ENCODE assay signal across 9 cellular contexts in the genomic region with DNA sequence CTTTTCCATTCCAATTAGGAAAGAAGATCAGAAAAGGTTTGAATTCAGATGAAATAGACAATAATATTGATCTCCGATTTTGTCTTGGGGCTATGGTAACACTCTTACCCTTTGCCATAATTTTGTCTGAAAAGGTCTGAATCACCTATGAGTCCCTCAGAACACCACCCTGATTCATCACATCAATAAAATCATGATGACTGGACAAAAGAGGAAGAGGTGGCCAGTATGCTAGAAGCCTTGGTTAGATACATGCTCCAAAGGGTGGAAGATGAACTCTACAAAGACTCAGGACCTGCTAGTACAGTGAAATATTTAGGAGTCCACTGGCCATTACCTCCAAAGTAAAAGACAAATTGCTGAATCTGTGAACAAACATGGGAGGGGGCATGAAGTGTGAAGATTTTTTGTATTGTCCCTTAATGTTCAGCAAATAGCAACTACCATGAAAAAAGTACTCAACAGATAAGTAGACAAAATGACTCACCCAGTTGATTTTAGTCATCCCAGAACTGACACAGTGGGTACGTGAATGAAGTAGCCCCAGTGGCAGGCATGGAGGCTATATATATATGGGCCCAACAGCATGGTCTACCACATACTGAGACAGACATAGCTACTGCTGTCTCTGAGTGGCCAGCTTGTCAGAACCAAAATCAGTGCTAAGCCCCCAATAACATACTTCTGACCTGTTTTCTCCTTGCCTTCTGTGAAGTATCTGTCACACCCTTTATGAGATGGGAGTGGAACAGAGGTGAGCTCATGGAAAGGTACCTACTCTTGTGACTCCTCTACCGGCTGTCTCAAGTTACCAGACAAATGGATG. TPM values are rescaled to one million over a fixed set of nuclear protein-coding genes. Genes with fewer than 3 reads are reported as not detected.
DNase-seq lines count a peak whose midpoint lies in the region; ATAC-seq and TF ChIP-seq lines count a peak whose summit lies in the region.
"Had no signal": no experiment of that assay in that cellular context is flagged by ENCODE, and none has a peak within 500 bp of the region (broad histone marks: within the 10 kb centered on the region; RNA-seq: fewer than 3 reads in every experiment).

No MANE protein-coding gene starts in this region.

- no peak overlapping the region for H3K4me3 Mint-ChIP-seq in activated CD8-positive, alpha-beta memory T cell treated with anti-CD3 and anti-CD28 coated beads, Interleukin-2, amount 10 ng/mL, durations not matched to agents 7 days and 5 days
- H3K4me3 Mint-ChIP-seq: B cell had no signal

- no peaks in the 10 kb centered on the region for H3K27me3 Mint-ChIP-seq in activated CD8-positive, alpha-beta memory T cell treated with anti-CD3 and anti-CD28 coated beads, Interleukin-2, amount 10 ng/mL, durations not matched to agents 7 days and 5 days
- H3K27me3 Mint-ChIP-seq: B cell had no signal

- no peak overlapping the region for H3K27ac ChIP-seq in dorsolateral prefrontal cortex

- no peaks in the 10 kb centered on the region for H3K9me3 Mint-ChIP-seq in activated CD8-positive, alpha-beta memory T cell treated with anti-CD3 and anti-CD28 coated beads, Interleukin-2, amount 10 ng/mL, durations not matched to agents 7 days and 5 days (ENCODE audit: low read depth)

- no peak for TF ChIP-seq CTCF in dorsolateral prefrontal cortex (IDR thresholded peaks at IDR 0.05 in 54 of 56, conservative IDR thresholded peaks at IDR 0.05 in 2 of 56; ENCODE audit: low read depth in 1 of 56, partially characterized antibody in 56 of 56)

- peak overlapping the region; percentile 64 for H3K27ac Mint-ChIP-seq in activated CD8-positive, alpha-beta memory T cell treated with anti-CD3 and anti-CD28 coated beads, Interleukin-2, amount 10 ng/mL, durations not matched to agents 7 days and 5 days
- H3K27ac Mint-ChIP-seq: B cell had no signal

- intact Hi-C loops in dorsolateral prefrontal cortex (cut with DNase I) = no loop called here

- peaks cover 25% of the 10 kb centered on the region for H3K4me1 Mint-ChIP-seq in activated CD8-positive, alpha-beta memory T cell treated with anti-CD3 and anti-CD28 coated beads, Interleukin-2, amount 10 ng/mL, durations not matched to agents 7 days and 5 days
- H3K4me1 Mint-ChIP-seq: B cell had no signal

- DNase-seq in activated T-cell treated with anti-CD3 and anti-CD28 coated beads for 48 hours (ENCODE audit: low read depth) = peak; percentile 51
- no peak for DNase-seq in activated T-cell treated with anti-CD3 and anti-CD28 coated beads for 4 hours
- DNase-seq in activated CD8-positive, alpha-beta memory T cell treated with anti-CD3 and anti-CD28 coated beads, Interleukin-2, amount 10 ng/mL, durations not matched to agents 7 days and 5 days = peak; percentile 76
- DNase-seq in stimulated activated CD8-positive, alpha-beta memory T cell treated with anti-CD3 and anti-CD28 coated beads, Interleukin-4, amount 100 ng/mL, for 24 hours (ENCODE audit: low read depth) = peak; percentile 15
- DNase-seq in dorsolateral prefrontal cortex = no peak
- no peak for DNase-seq in NCI-H82 treated with DMSO at 0.1 percent for 48 hours (lab: John Stamatoyannopoulos, UW; ENCODE audit: unreplicated experiment)
- DNase-seq in SIG-M5 treated with dmso at 0.1 percent for 504 hours (lab: John Stamatoyannopoulos, UW; ENCODE audit: unreplicated experiment) = no peak

- H3K36me3 Mint-ChIP-seq in activated CD8-positive, alpha-beta memory T cell treated with anti-CD3 and anti-CD28 coated beads, Interleukin-2, amount 10 ng/mL, durations not matched to agents 7 days and 5 days = peaks cover 2% of the 10 kb centered on the region

- ATAC-seq in HG03159 (IDR thresholded peaks at IDR 0.05; ENCODE audit: unreplicated experiment) = peak; percentile 87
- peak; percentile 98 for ATAC-seq in activated CD8-positive, alpha-beta memory T cell treated with anti-CD3 and anti-CD28 coated beads, Interleukin-2, amount 10 ng/mL, durations not matched to agents 7 days and 5 days

- CTCF ChIA-PET in activated CD8-positive, alpha-beta memory T cell treated with anti-CD3 and anti-CD28 coated beads, Interleukin-2, amount 10 ng/mL, durations not matched to agents 7 days and 5 days (lab: Charles Lee) = interaction anchor here (1.0 to 1.1 kb wide), 2 partner anchors 9 to 10 kb away, joined by 3 to 5 read pairs; no protein-coding TSS in a partner anchor

- H3K4me3 ChIP-seq in dorsolateral prefrontal cortex = no peak overlapping the region

- no peaks in the 10 kb centered on the region for H3K27me3 ChIP-seq in dorsolateral prefrontal cortex

RNA-seq across cellular contexts. Expression of gene GLS, which starts 36.5 kb away (rescaled TPM):
- total RNA-seq in activated CD8-positive, alpha-beta memory T cell treated with anti-CD3 and anti-CD28 coated beads, Interleukin-2, amount 10 ng/mL, durations not matched to agents 7 days and 5 days = 100 to 1,000 TPM; 187 to 191 TPM
- total RNA-seq in dorsolateral prefrontal cortex = 100 to 1,000 TPM; 130 to 387 (median 309) TPM

Comparison
In these comparisons a context has a peak if more than half of its experiments do, and no peak if none do; other contexts are left out.
1. DNase-seq: peak in activated T-cell treated with anti-CD3 and anti-CD28 coated beads for 48 hours (single experiment), activated CD8-positive, alpha-beta memory T cell treated with anti-CD3 and anti-CD28 coated beads, Interleukin-2, amount 10 ng/mL, durations not matched to agents 7 days and 5 days (single experiment) and stimulated activated CD8-positive, alpha-beta memory T cell treated with anti-CD3 and anti-CD28 coated beads, Interleukin-4, amount 100 ng/mL, for 24 hours (single experiment); none in activated T-cell treated with anti-CD3 and anti-CD28 coated beads for 4 hours (single experiment), dorsolateral prefrontal cortex (0 of 10), NCI-H82 treated with DMSO at 0.1 percent for 48 hours (single experiment) and SIG-M5 treated with dmso at 0.1 percent for 504 hours (single experiment).